ENCODE assay signal across 8 cellular contexts in genomic region chr11:110209313-110209694, GRCh38.
DNase-seq lines count a peak whose midpoint lies in the region; ATAC-seq and TF ChIP-seq lines count a peak whose summit lies in the region.
"Not testable (repeated sequence)": the region's sequence is repeated elsewhere in the genome, so short reads cannot be mapped to it uniquely, and the experiment has no call there.

No MANE protein-coding gene starts in this region.

- not testable (repeated sequence) for H3K9ac ChIP-seq in HUES48 (ENCODE audit: low read depth, low read length)

- peak overlapping the region; percentile 43 for H2AFZ ChIP-seq in hepatocyte

- H3K36me3 Mint-ChIP-seq in CD4-positive, CD25-positive, alpha-beta regulatory T cell; activated naive CD8-positive, alpha-beta T cell; effector memory CD8-positive, alpha-beta T cell (ENCODE audit: insufficient read depth); naive thymus-derived CD8-positive, alpha-beta T cell; stimulated activated naive CD8-positive, alpha-beta T cell treated with anti-CD3 and anti-CD28 coated beads, Interleukin-15, Interleukin-2, amounts not matched to agents 100 ng/mL and 50 ng/mL, for 24 hours (ENCODE audit: low read depth): not testable (repeated sequence)

- peak overlapping the region; percentile 70 to 86 (median 80) for H3K4me3 Mint-ChIP-seq in CD4-positive, CD25-positive, alpha-beta regulatory T cell
- peak overlapping the region; percentile 78 for H3K4me3 Mint-ChIP-seq in activated naive CD8-positive, alpha-beta T cell
- peak overlapping the region; percentile 69 to 73 for H3K4me3 Mint-ChIP-seq in effector memory CD8-positive, alpha-beta T cell
- peak overlapping the region; percentile 36 to 87 (median 77) for H3K4me3 Mint-ChIP-seq in naive thymus-derived CD8-positive, alpha-beta T cell
- H3K4me3 Mint-ChIP-seq in stimulated activated naive CD8-positive, alpha-beta T cell treated with anti-CD3 and anti-CD28 coated beads, Interleukin-15, Interleukin-2, amounts not matched to agents 100 ng/mL and 50 ng/mL, for 24 hours = peak overlapping the region; percentile 23

- WGBS in hepatocyte (ENCODE audit: low lambda C conversion rate, missing lambda C conversion rate) = 4% methylated on average over 10 of the region's 14 CpGs

- not testable (repeated sequence) for H3K36me3 ChIP-seq in CD4-positive, CD25-positive, alpha-beta regulatory T cell (ENCODE audit: control insufficient read depth, insufficient read depth, low read length); HUES48 (ENCODE audit: control insufficient read depth, insufficient read depth, low read length); hepatocyte (replicated peaks; ENCODE audit: insufficient read depth, low read depth)

- not testable (repeated sequence) for H3K4me3 ChIP-seq in CD4-positive, CD25-positive, alpha-beta regulatory T cell (ENCODE audit: low read depth, low read length)
- H3K4me3 ChIP-seq in HUES48 (ENCODE audit: low read depth, low read length) (peak overlapping the region; percentile 52; the same call in 1 of the 2 replicates), WI38 (ENCODE audit: low read depth, low read length) (peak overlapping the region; percentile 40), hepatocyte (peak overlapping the region; percentile 29)

- H3K79me2 ChIP-seq in hepatocyte = not testable (repeated sequence)

- TF ChIP-seq CTCF in WI38 (IDR thresholded peaks at IDR 0.05; ENCODE audit: low read depth, low read length); hepatocyte (IDR thresholded peaks at IDR 0.05; ENCODE audit: poor library complexity): not testable (repeated sequence)

- not testable (repeated sequence) for H3K27me3 ChIP-seq in CD4-positive, CD25-positive, alpha-beta regulatory T cell (ENCODE audit: control insufficient read depth, insufficient read depth, low read length); HUES48 (ENCODE audit: control insufficient read depth, insufficient read depth, low read length); hepatocyte

- POLR2A ChIA-PET in naive thymus-derived CD8-positive, alpha-beta T cell (lab: Charles Lee) = not testable (repeated sequence)

- H4K20me1 ChIP-seq in hepatocyte (ENCODE audit: insufficient read depth, poor library complexity, severe bottlenecking) = not testable (repeated sequence)

- DNase-seq in CD4-positive, CD25-positive, alpha-beta regulatory T cell = peak in 1 of 3 donors; percentile 28
- DNase-seq in effector memory CD8-positive, alpha-beta T cell; hepatocyte (ENCODE audit: low spot score): not testable (repeated sequence)
- DNase-seq in naive thymus-derived CD8-positive, alpha-beta T cell = peak in 5 of 10 donors; percentile 3 to 48 (median 25)

- H3K27ac Mint-ChIP-seq in CD4-positive, CD25-positive, alpha-beta regulatory T cell = peak overlapping the region in 2 of 3 donors; percentile 31 to 88
- H3K27ac Mint-ChIP-seq in activated naive CD8-positive, alpha-beta T cell; stimulated activated naive CD8-positive, alpha-beta T cell treated with anti-CD3 and anti-CD28 coated beads, Interleukin-15, Interleukin-2, amounts not matched to agents 100 ng/mL and 50 ng/mL, for 24 hours: not testable (repeated sequence)
- H3K27ac Mint-ChIP-seq in effector memory CD8-positive, alpha-beta T cell = peak overlapping the region in 1 of 2 donors; percentile 78
- H3K27ac Mint-ChIP-seq in naive thymus-derived CD8-positive, alpha-beta T cell = peak overlapping the region in 1 of 10 donors; percentile 67

- not testable (repeated sequence) for ATAC-seq in CD4-positive, CD25-positive, alpha-beta regulatory T cell (ENCODE audit: low read depth in 2 of 2); effector memory CD8-positive, alpha-beta T cell (replicated peaks); naive thymus-derived CD8-positive, alpha-beta T cell

- not testable (repeated sequence) for H3K9me2 ChIP-seq in hepatocyte (replicated peaks; ENCODE audit: insufficient read depth)

- H3K27me3 Mint-ChIP-seq in CD4-positive, CD25-positive, alpha-beta regulatory T cell; activated naive CD8-positive, alpha-beta T cell; effector memory CD8-positive, alpha-beta T cell; naive thymus-derived CD8-positive, alpha-beta T cell; stimulated activated naive CD8-positive, alpha-beta T cell treated with anti-CD3 and anti-CD28 coated beads, Interleukin-15, Interleukin-2, amounts not matched to agents 100 ng/mL and 50 ng/mL, for 24 hours: not testable (repeated sequence)

- H3K4me1 ChIP-seq in CD4-positive, CD25-positive, alpha-beta regulatory T cell (ENCODE audit: control insufficient read depth, insufficient read depth, low read length, poor library complexity, severe bottlenecking); HUES48 (ENCODE audit: control insufficient read depth, insufficient read depth, low read length); hepatocyte (ENCODE audit: insufficient read depth): not testable (repeated sequence)

- H3K4me2 ChIP-seq in hepatocyte = peak overlapping the region; percentile 81

- H3K9me3 Mint-ChIP-seq in CD4-positive, CD25-positive, alpha-beta regulatory T cell; activated naive CD8-positive, alpha-beta T cell (ENCODE audit: low read depth); effector memory CD8-positive, alpha-beta T cell; naive thymus-derived CD8-positive, alpha-beta T cell; stimulated activated naive CD8-positive, alpha-beta T cell treated with anti-CD3 and anti-CD28 coated beads, Interleukin-15, Interleukin-2, amounts not matched to agents 100 ng/mL and 50 ng/mL, for 24 hours: not testable (repeated sequence)

- H3K27ac ChIP-seq in CD4-positive, CD25-positive, alpha-beta regulatory T cell (ENCODE audit: insufficient read depth, low read length, poor library complexity, severe bottlenecking); hepatocyte: not testable (repeated sequence)
- H3K27ac ChIP-seq in HUES48 (ENCODE audit: low read depth, low read length) = peak overlapping the region; percentile 21

- peaks cover 0 to 14% (median 3%) of the 10 kb centered on the region in 4 donors for H3K4me1 Mint-ChIP-seq in CD4-positive, CD25-positive, alpha-beta regulatory T cell
- H3K4me1 Mint-ChIP-seq in activated naive CD8-positive, alpha-beta T cell (ENCODE audit: low read depth); effector memory CD8-positive, alpha-beta T cell (ENCODE audit: low read depth in 2 of 2); naive thymus-derived CD8-positive, alpha-beta T cell; stimulated activated naive CD8-positive, alpha-beta T cell treated with anti-CD3 and anti-CD28 coated beads, Interleukin-15, Interleukin-2, amounts not matched to agents 100 ng/mL and 50 ng/mL, for 24 hours (ENCODE audit: low read depth): not testable (repeated sequence)

- not testable (repeated sequence) for H3K9me3 ChIP-seq in CD4-positive, CD25-positive, alpha-beta regulatory T cell (ENCODE audit: control insufficient read depth in 2 of 2, low read length in 2 of 2); HUES48 (ENCODE audit: control insufficient read depth, insufficient read depth, low read length); hepatocyte (ENCODE audit: low read depth)

Comparison
In these comparisons a context has a peak if more than half of its experiments do, and no peak if none do; other contexts are left out.
1. H3K4me3 Mint-ChIP-seq: peak in every context shown above with its lines; median percentile 80 in CD4-positive, CD25-positive, alpha-beta regulatory T cell; 78 in activated naive CD8-positive, alpha-beta T cell; 77 in naive thymus-derived CD8-positive, alpha-beta T cell; 71 in effector memory CD8-positive, alpha-beta T cell; 23 in stimulated activated naive CD8-positive, alpha-beta T cell treated with anti-CD3 and anti-CD28 coated beads, Interleukin-15, Interleukin-2, amounts not matched to agents 100 ng/mL and 50 ng/mL, for 24 hours.